In genomic region chr4:182826391-182826790, GRCh38 we compare ENCODE assay signal across 8 cellular contexts.
DNase-seq lines count a peak whose midpoint lies in the region; ATAC-seq and TF ChIP-seq lines count a peak whose summit lies in the region.
"Had no signal": no experiment of that assay in that cellular context is flagged by ENCODE, and none has a peak within 500 bp of the region (broad histone marks: within the 10 kb centered on the region; RNA-seq: fewer than 3 reads in every experiment).

No MANE protein-coding gene starts in this region.

- intact Hi-C loops in cardiac septum (cut with DNase I): no loop called here

- H3K9me3 Mint-ChIP-seq in nephron progenitor cell: peaks cover 10% of the 10 kb centered on the region

- peaks cover 38% of the 10 kb centered on the region for H3K4me1 Mint-ChIP-seq in nephron progenitor cell

- peak overlapping the region; percentile 79 for H3K27ac Mint-ChIP-seq in nephron progenitor cell

- DNase-seq in nephron progenitor cell (peak; percentile 23), 8988T (no peak), cardiac septum (ENCODE audit: low spot score) (no peak), pons (ENCODE audit: low spot score) (no peak)
- DNase-seq: OCI-M1 had no signal

- ATAC-seq in GM18907 (IDR thresholded peaks at IDR 0.05; ENCODE audit: unreplicated experiment) (peak; percentile 73), GM21619 (IDR thresholded peaks at IDR 0.05; ENCODE audit: unreplicated experiment) (peak; percentile 46), HG03432 (IDR thresholded peaks at IDR 0.05; ENCODE audit: unreplicated experiment) (peak; percentile 54)

- peaks cover 25% of the 10 kb centered on the region for H3K27me3 Mint-ChIP-seq in nephron progenitor cell (ENCODE audit: low read depth, poor library complexity)

- peak overlapping the region; percentile 28 for H3K4me3 Mint-ChIP-seq in nephron progenitor cell

- no peak for TF ChIP-seq CTCF in nephron progenitor cell (IDR thresholded peaks at IDR 0.05)

- no peaks in the 10 kb centered on the region for H3K36me3 Mint-ChIP-seq in nephron progenitor cell (ENCODE audit: low read depth)
